ENCODE assay signal across 19 cellular contexts in genomic region chr4:156168288-156168687, GRCh38.
"Had no signal": no experiment of that assay in that cellular context is flagged by ENCODE, and none has a peak within 500 bp of the region (broad histone marks: within the 10 kb centered on the region; RNA-seq: fewer than 3 reads in every experiment).

No MANE protein-coding gene starts in this region.

- H3K36me3 ChIP-seq: brain microvascular endothelial cell had no signal

- H3K27me3 ChIP-seq: brain microvascular endothelial cell, dorsolateral prefrontal cortex had no signal

- DNase-seq: activated CD4-positive, alpha-beta memory T cell treated with anti-CD3 and anti-CD28 coated beads for 36 hours; activated CD4-positive, alpha-beta T cell treated with anti-CD3 and anti-CD28 coated beads for 36 hours; activated CD4-positive, alpha-beta T cell treated with anti-CD3 and anti-CD28 coated beads, Interleukin-2, amount 10 ng/mL, durations not matched to agents 24 days and 14 days; activated CD4-positive, CD25-positive, alpha-beta regulatory T cell; activated CD4-positive, CD25-positive, alpha-beta regulatory T cell treated with anti-CD3 and anti-CD28 coated beads, Interleukin-2, amount 50 U/mL, for 72 hours; activated CD8-positive, alpha-beta memory T cell treated with anti-CD3 and anti-CD28 coated beads, Interleukin-2, amount 10 ng/mL, durations not matched to agents 7 days and 5 days; activated CD8-positive, alpha-beta memory T cell treated with anti-CD3 and anti-CD28 coated beads, Interleukin-2, amount 50 U/mL, for 4 hours; activated CD8-positive, alpha-beta T cell treated with anti-CD3 and anti-CD28 coated beads, Interleukin-2, amount 10 ng/mL, durations not matched to agents 7 days and 5 days; activated effector memory CD4-positive, alpha-beta T cell treated with anti-CD3 and anti-CD28 coated beads, Interleukin-2, amount 50 U/mL, for 16 hours; activated naive CD4-positive, alpha-beta T cell treated with anti-CD3 and anti-CD28 coated beads for 36 hours; activated T-cell treated with anti-CD3 and anti-CD28 coated beads, Interleukin-2, amount 50 U/mL, for 1 hour; activated T-cell treated with anti-CD3 and anti-CD28 coated beads, Interleukin-2, amount 50 U/mL, for 48 hours; effector memory CD4-positive, alpha-beta T cell; T-helper 1 cell; T-helper 17 cell; T1000 had no signal

- H3K27ac ChIP-seq: brain microvascular endothelial cell, coronary artery had no signal

- H3K4me3 ChIP-seq: coronary artery, dorsolateral prefrontal cortex had no signal
